ENCODE assay signal across 2 cellular contexts in genomic region chr15:77384589-77385359, GRCh38.
TF ChIP-seq lines count a peak whose summit lies in the region.

No MANE protein-coding gene starts in this region.

TF ChIP-seq in A549, 52 proteins besides CTCF, POLR2A, EP300 and RAD21:
- TF ChIP-seq FOXS1 (CRISPR knock-in tag; IDR thresholded peaks at IDR 0.05) (no peak), HOXA7 (CRISPR knock-in tag; IDR thresholded peaks at IDR 0.05) (no peak), MAFK (IDR thresholded peaks at IDR 0.05; ENCODE audit: partially characterized antibody) (peak; percentile 62)
TF ChIP-seq in A549: peak in this region for 1.

TF ChIP-seq in SK-N-SH, 30 proteins besides CTCF, POLR2A, EP300 and RAD21:
- TF ChIP-seq FOSL2 (IDR thresholded peaks at IDR 0.05; ENCODE audit: borderline replicate concordance, low read depth) (no peak), ELF1 (IDR thresholded peaks at IDR 0.05) (no peak), PBX3 (IDR thresholded peaks at IDR 0.05) (0 out of 2 replicates have a peak, but pooled peaks have one; percentile 28)
